ENCODE assay signal across 14 cellular contexts in genomic region chr11:72470386-72470785, GRCh38. TPM values are rescaled to one million over a fixed set of nuclear protein-coding genes. Genes with fewer than 3 reads are reported as not detected.
DNase-seq lines count a peak whose midpoint lies in the region; ATAC-seq and TF ChIP-seq lines count a peak whose summit lies in the region.
"Had no signal": no experiment of that assay in that cellular context is flagged by ENCODE, and none has a peak within 500 bp of the region (broad histone marks: within the 10 kb centered on the region; RNA-seq: fewer than 3 reads in every experiment).

No MANE protein-coding gene starts in this region.

- no peak overlapping the region for H3K27ac ChIP-seq in BLaER1 treated with 17β-estradiol and CSF1 and Interleukin-3, amounts not matched to agents 10 nM and 100 nM
- H3K27ac ChIP-seq in SJCRH30 (peak overlapping the region; percentile 51), hepatocyte (no peak overlapping the region)
- H3K27ac ChIP-seq: HL-60 had no signal

- TF ChIP-seq CTCF in osteocyte (IDR thresholded peaks at IDR 0.05) = no peak
- no peak for TF ChIP-seq CTCF in hepatocyte (IDR thresholded peaks at IDR 0.05; ENCODE audit: poor library complexity)

- H3K79me2 ChIP-seq in hepatocyte = no peaks in the 10 kb centered on the region

- ATAC-seq in naive thymus-derived CD8-positive, alpha-beta T cell = no peak

- no peak overlapping the region for H3K4me3 Mint-ChIP-seq in osteocyte (ENCODE audit: unreplicated experiment)
- no peak overlapping the region for H3K4me3 Mint-ChIP-seq in naive thymus-derived CD8-positive, alpha-beta T cell
- H3K4me3 Mint-ChIP-seq: CD4-positive, alpha-beta memory T cell had no signal

- POLR2A ChIA-PET in naive thymus-derived CD8-positive, alpha-beta T cell (lab: Charles Lee) = no interaction called here

- H4K20me1 ChIP-seq in BLaER1 treated with 17β-estradiol and CSF1 and Interleukin-3, amounts not matched to agents 10 nM and 100 nM = no peaks in the 10 kb centered on the region
- no peaks in the 10 kb centered on the region for H4K20me1 ChIP-seq in hepatocyte (ENCODE audit: insufficient read depth, poor library complexity, severe bottlenecking)

- H3K9me3 ChIP-seq in BLaER1 treated with 17β-estradiol and CSF1 and Interleukin-3, amounts not matched to agents 10 nM and 100 nM (replicated peaks in 1 of 11) = no peaks in the 10 kb centered on the region
- H3K9me3 ChIP-seq in SJCRH30 (replicated peaks) = no peaks in the 10 kb centered on the region
- no peaks in the 10 kb centered on the region for H3K9me3 ChIP-seq in hepatocyte (ENCODE audit: low read depth)
- H3K9me3 ChIP-seq: BE2C, HAP-1 had no signal

- H3K4me1 ChIP-seq in BLaER1 treated with 17β-estradiol and CSF1 and Interleukin-3, amounts not matched to agents 10 nM and 100 nM = peaks cover 20 to 57% (median 25%) of the 10 kb centered on the region in 10 experiments
- peaks cover 39% of the 10 kb centered on the region for H3K4me1 ChIP-seq in SJCRH30
- no peaks in the 10 kb centered on the region for H3K4me1 ChIP-seq in hepatocyte (ENCODE audit: insufficient read depth)

- 73% methylated on average over 5 of the region's 5 CpGs for WGBS in hepatocyte (ENCODE audit: low lambda C conversion rate, missing lambda C conversion rate)

- H3K9me2 ChIP-seq in hepatocyte (replicated peaks; ENCODE audit: insufficient read depth) = no peaks in the 10 kb centered on the region

- no peaks in the 10 kb centered on the region for H3K36me3 Mint-ChIP-seq in osteocyte (ENCODE audit: unreplicated experiment)
- no peaks in the 10 kb centered on the region for H3K36me3 Mint-ChIP-seq in naive thymus-derived CD8-positive, alpha-beta T cell
- H3K36me3 Mint-ChIP-seq: CD14-positive monocyte; CD4-positive, alpha-beta memory T cell had no signal

- H3K27ac Mint-ChIP-seq in osteocyte (ENCODE audit: unreplicated experiment) = no peak overlapping the region
- H3K27ac Mint-ChIP-seq in naive thymus-derived CD8-positive, alpha-beta T cell = no peak overlapping the region
- H3K27ac Mint-ChIP-seq: CD14-positive monocyte; CD4-positive, alpha-beta memory T cell had no signal

- H3K36me3 ChIP-seq in BLaER1 treated with 17β-estradiol and CSF1 and Interleukin-3, amounts not matched to agents 10 nM and 100 nM = no peaks in the 10 kb centered on the region
- H3K36me3 ChIP-seq in SJCRH30 (no peaks in the 10 kb centered on the region), hepatocyte (replicated peaks; ENCODE audit: insufficient read depth, low read depth) (no peaks in the 10 kb centered on the region)
- H3K36me3 ChIP-seq: BE2C, HAP-1 had no signal

- no peak overlapping the region for H3K9ac ChIP-seq in BLaER1 treated with 17β-estradiol and CSF1 and Interleukin-3, amounts not matched to agents 10 nM and 100 nM

- H3K9me3 Mint-ChIP-seq in osteocyte (ENCODE audit: unreplicated experiment) = no peaks in the 10 kb centered on the region
- H3K9me3 Mint-ChIP-seq in naive thymus-derived CD8-positive, alpha-beta T cell = no peaks in the 10 kb centered on the region
- H3K9me3 Mint-ChIP-seq: CD4-positive, alpha-beta memory T cell had no signal

- H3K27me3 Mint-ChIP-seq in osteocyte (ENCODE audit: unreplicated experiment) = peaks cover 77% of the 10 kb centered on the region
- H3K27me3 Mint-ChIP-seq in naive thymus-derived CD8-positive, alpha-beta T cell = peaks cover 10 to 44% (median 30%) of the 10 kb centered on the region in 5 donors

- H3K4me1 Mint-ChIP-seq in osteocyte (ENCODE audit: unreplicated experiment) = peaks cover 2% of the 10 kb centered on the region
- peaks cover 0 to 3% (median 3%) of the 10 kb centered on the region in 4 donors for H3K4me1 Mint-ChIP-seq in naive thymus-derived CD8-positive, alpha-beta T cell

- no peaks in the 10 kb centered on the region for H3K27me3 ChIP-seq in BLaER1 treated with 17β-estradiol and CSF1 and Interleukin-3, amounts not matched to agents 10 nM and 100 nM
- H3K27me3 ChIP-seq in SJCRH30 = no peaks in the 10 kb centered on the region
- H3K27me3 ChIP-seq in hepatocyte = peaks cover 12% of the 10 kb centered on the region
- H3K27me3 ChIP-seq: BE2C had no signal

- DNase-seq in SJCRH30 (peak; percentile 57 to 81), osteocyte (ENCODE audit: extremely low spot score, unreplicated experiment) (peak; percentile 38), hepatocyte (ENCODE audit: low spot score) (no peak), GM19238 (ENCODE audit: insufficient read length, low spot score) (no peak)
- DNase-seq in naive thymus-derived CD8-positive, alpha-beta T cell = no peak
- DNase-seq: ACHN; BE2C; CD4-positive, alpha-beta memory T cell; DMS153; GDM1 had no signal

- H3K4me2 ChIP-seq in BLaER1 treated with 17β-estradiol and CSF1 and Interleukin-3, amounts not matched to agents 10 nM and 100 nM = peak overlapping the region; percentile 26 to 80 (median 47)
- H3K4me2 ChIP-seq in hepatocyte = no peak overlapping the region

- no peak overlapping the region for H3K4me3 ChIP-seq in BLaER1 treated with 17β-estradiol and CSF1 and Interleukin-3, amounts not matched to agents 10 nM and 100 nM
- H3K4me3 ChIP-seq in SJCRH30 (no peak overlapping the region), hepatocyte (no peak overlapping the region)
- H3K4me3 ChIP-seq: HAP-1 had no signal

- no peak overlapping the region for H2AFZ ChIP-seq in hepatocyte

RNA-seq across cellular contexts. Expression of gene CLPB, which starts 36.1 kb away (rescaled TPM):
- total RNA-seq in SJCRH30 (2014; rRNA removed; shearing (Covaris generic)) = 30.4 and 38.5 TPM in 2 replicates
- 20.4 and 20.7 TPM in 2 replicates for total RNA-seq in osteocyte
- 10 to 100 TPM; 16.1 to 19.4 TPM for total RNA-seq in naive thymus-derived CD8-positive, alpha-beta T cell
- 1 to 10 TPM; 4.8 to 9.5 (median 5.0) TPM for polyA plus RNA-seq in naive thymus-derived CD8-positive, alpha-beta T cell
- 15.5 and 16.8 TPM in 2 replicates for total RNA-seq in hepatocyte
- 9.4 and 15.2 TPM in 2 replicates for polyA plus RNA-seq in hepatocyte

Comparison
In these comparisons a context has a peak if more than half of its experiments do, and no peak if none do; other contexts are left out.
1. DNase-seq: peak in SJCRH30 (2 of 2) and osteocyte (single experiment); none in naive thymus-derived CD8-positive, alpha-beta T cell (0 of 10), hepatocyte (single experiment) and GM19238 (single experiment).